ENCODE assay signal across 18 cellular contexts in the genomic region with DNA sequence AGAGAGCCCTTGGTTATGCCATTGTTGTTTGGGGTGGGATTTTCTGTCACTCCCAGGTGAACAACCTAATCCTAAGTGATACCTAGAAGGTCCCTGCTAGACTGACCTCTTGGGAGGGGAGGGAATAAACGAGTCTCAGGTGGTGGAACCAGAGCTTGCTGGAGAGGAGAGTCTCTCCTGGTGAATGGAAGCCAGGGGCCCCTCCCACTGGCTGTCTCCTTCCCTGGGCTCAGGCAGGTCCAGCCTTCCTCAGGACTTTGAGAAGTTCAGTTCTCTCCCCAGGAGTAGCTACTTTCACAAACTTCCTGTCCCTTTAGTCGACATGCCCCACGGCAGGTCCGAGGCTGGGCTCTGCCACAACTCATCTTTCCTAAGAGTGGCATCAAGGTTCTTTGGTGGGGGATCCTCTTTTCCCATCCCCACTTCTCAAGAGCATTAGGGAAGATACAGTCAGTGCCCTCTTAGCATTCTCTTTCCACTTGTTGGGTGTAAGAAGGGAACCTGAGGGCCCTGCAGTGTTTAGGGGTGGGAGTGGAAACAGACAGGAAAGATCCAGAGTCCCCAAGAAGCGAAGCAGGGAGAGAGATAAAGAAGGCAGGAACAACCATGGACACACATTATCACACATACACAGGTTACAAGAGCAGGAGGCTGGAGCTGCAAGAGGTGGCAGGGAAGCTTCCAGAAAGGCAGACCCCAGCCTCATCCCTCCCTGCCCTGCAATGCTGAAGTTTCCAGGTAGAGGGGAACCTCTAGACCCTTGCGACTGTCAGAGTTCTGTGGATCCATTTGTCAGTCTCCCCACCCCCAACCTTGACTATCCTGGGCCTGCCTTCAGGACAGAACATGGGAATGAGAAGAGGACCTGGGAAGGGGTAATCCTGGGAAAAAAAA. TPM values are rescaled to one million over a fixed set of nuclear protein-coding genes. Genes with fewer than 3 reads are reported as not detected.
DNase-seq lines count a peak whose midpoint lies in the region; ATAC-seq and TF ChIP-seq lines count a peak whose summit lies in the region.
"Had no signal": no experiment of that assay in that cellular context is flagged by ENCODE, and none has a peak within 500 bp of the region (broad histone marks: within the 10 kb centered on the region; RNA-seq: fewer than 3 reads in every experiment).

No MANE protein-coding gene starts in this region.

- peaks cover 49% of the 10 kb centered on the region for H3K27me3 Mint-ChIP-seq in WTC11 (ENCODE audit: low read depth)

- peaks cover 7% of the 10 kb centered on the region; the same call in 1 of the 2 replicates for H3K4me1 Mint-ChIP-seq in WTC11

- H3K27me3 ChIP-seq in iPS-20b (ENCODE audit: insufficient read depth, low read length) (peaks cover 59% of the 10 kb centered on the region), spleen (replicated peaks in 1 of 7) (peaks cover 4 to 79% (median 29%) of the 10 kb centered on the region in 7 donors), WERI-Rb-1 (ENCODE audit: insufficient read depth, low read depth, severe bottlenecking) (no peaks in the 10 kb centered on the region), psoas muscle (ENCODE audit: insufficient read depth in 3 of 3, low read length in 2 of 3) (peaks cover 0 to 44% (median 6%) of the 10 kb centered on the region in 3 donors)

- intact Hi-C loops in cardiac septum (cut with DNase I) (no loop called here), left ventricle myocardium superior (cut with micrococcal nuclease) (no loop called here), spleen (cut with DNase I; ENCODE audit: low total_unique reads) (no loop called here), psoas muscle (cut with DNase I) (no loop called here)

- TF ChIP-seq CTCF in WTC11 (IDR thresholded peaks at IDR 0.05) (no peak), spleen (IDR thresholded peaks at IDR 0.05 in 8 of 11, conservative IDR thresholded peaks at IDR 0.05 in 3 of 11) (no peak), WERI-Rb-1 (IDR thresholded peaks at IDR 0.05; ENCODE audit: low read depth, low read length) (no peak), psoas muscle (IDR thresholded peaks at IDR 0.05) (no peak)

- H3K4me3 ChIP-seq in iPS-20b (ENCODE audit: low read length) (peak overlapping the region; percentile 77), spleen (peak overlapping the region in 1 of 8 donors; percentile 60), WERI-Rb-1 (ENCODE audit: low read depth, low read length) (no peak overlapping the region), psoas muscle (no peak overlapping the region)

- 40 to 63% (median 49%) methylated on average over 6 of the region's 6 CpGs for WGBS in spleen, 5 donors
- 66 to 74% (median 71%) methylated on average over 6 of the region's 6 CpGs for WGBS in psoas muscle, 3 donors

- POLR2A ChIA-PET in WTC11 (lab: Charles Lee) = no interaction called here

- H3K36me3 ChIP-seq in iPS-20b (ENCODE audit: insufficient read depth, low read depth, low read length) (no peaks in the 10 kb centered on the region), spleen (no peaks in the 10 kb centered on the region), WERI-Rb-1 (no peaks in the 10 kb centered on the region), psoas muscle (ENCODE audit: insufficient read depth in 1 of 2, low read depth in 1 of 2) (no peaks in the 10 kb centered on the region)

- H3K4me1 ChIP-seq in iPS-20b (ENCODE audit: insufficient read depth, low read length) (no peaks in the 10 kb centered on the region), spleen (peaks cover 0 to 18% (median 10%) of the 10 kb centered on the region in 6 donors), psoas muscle (no peaks in the 10 kb centered on the region)

- no peak for ATAC-seq in left ventricle myocardium superior
- ATAC-seq in WTC11 = no peak
- ATAC-seq in HG02642 (IDR thresholded peaks at IDR 0.05; ENCODE audit: poor library complexity, unreplicated experiment) = no peak
- no peak for ATAC-seq in psoas muscle

- CTCF ChIA-PET in WTC11 (lab: Charles Lee) = interaction anchor here (1.0 to 2.3 kb wide), 3 partner anchors 41 to 54 kb away, joined by 3 to 7 read pairs (median 4); no protein-coding TSS in a partner anchor

- 0 out of 2 replicates have a peak overlapping the region, but pooled peaks have one; percentile 15 for H3K9ac ChIP-seq in iPS-20b (ENCODE audit: low read depth, low read length)

- DNase-seq in cardiac septum (ENCODE audit: low spot score) (peak; percentile 69), left ventricle myocardium superior (no peak), WTC11 (ENCODE audit: low spot score) (no peak), spleen (peak; percentile 61), WERI-Rb-1 (no peak), psoas muscle (no peak)
- DNase-seq: cortex of kidney, DMS 273 treated with DMSO at 0.1 percent for 48 hours, erythroblast, NCI-H1694, NCI-H446, SHP77 treated with DMSO at 0.1 percent for 48 hours, T1000 had no signal

- H3K9me3 Mint-ChIP-seq in WTC11 = no peaks in the 10 kb centered on the region
- H3K9me3 Mint-ChIP-seq: activated T-helper 1 cell treated with anti-CD3 and anti-CD28 coated beads, Interleukin-12 subunit alpha, Interleukin-12 subunit beta, Interleukin-2, Interleukin-4 antibody, amounts not matched to agents 30 ng/mL and 10 ng/mL and 1 ng/mL, durations not matched to agents 14 hours and 24 hours and 36 hours had no signal

- no peak overlapping the region for H3K27ac Mint-ChIP-seq in WTC11
- H3K27ac Mint-ChIP-seq: activated T-helper 1 cell treated with anti-CD3 and anti-CD28 coated beads, Interleukin-12 subunit alpha, Interleukin-12 subunit beta, Interleukin-2, Interleukin-4 antibody, amounts not matched to agents 30 ng/mL and 10 ng/mL and 1 ng/mL, durations not matched to agents 14 hours and 24 hours and 36 hours had no signal

- H3K36me3 Mint-ChIP-seq in WTC11 = no peaks in the 10 kb centered on the region

- H3K9me3 ChIP-seq in iPS-20b (ENCODE audit: insufficient read depth, low read depth, low read length) (no peaks in the 10 kb centered on the region), spleen (no peaks in the 10 kb centered on the region), WERI-Rb-1 (ENCODE audit: severe bottlenecking) (no peaks in the 10 kb centered on the region), psoas muscle (no peaks in the 10 kb centered on the region)

- H3K27ac ChIP-seq in iPS-20b (ENCODE audit: low read length) = no peak overlapping the region
- no peak overlapping the region for H3K27ac ChIP-seq in spleen
- no peak overlapping the region for H3K27ac ChIP-seq in WERI-Rb-1
- H3K27ac ChIP-seq in psoas muscle = no peak overlapping the region

- no peak for TF ChIP-seq POLR2A in spleen (IDR thresholded peaks at IDR 0.05)

- peak overlapping the region; percentile 60 for H3K4me3 Mint-ChIP-seq in WTC11
- H3K4me3 Mint-ChIP-seq: activated T-helper 1 cell treated with anti-CD3 and anti-CD28 coated beads, Interleukin-12 subunit alpha, Interleukin-12 subunit beta, Interleukin-2, Interleukin-4 antibody, amounts not matched to agents 30 ng/mL and 10 ng/mL and 1 ng/mL, durations not matched to agents 14 hours and 24 hours and 36 hours had no signal

TF ChIP-seq in WTC11, 78 proteins besides CTCF, POLR2A, EP300 and RAD21:
- TF ChIP-seq ZNF138 (CRISPR knock-in tag; conservative IDR thresholded peaks at IDR 0.05) = no peak
- TF ChIP-seq RORB (CRISPR knock-in tag; IDR thresholded peaks at IDR 0.05) = no peak
- TF ChIP-seq, protein P1, sequence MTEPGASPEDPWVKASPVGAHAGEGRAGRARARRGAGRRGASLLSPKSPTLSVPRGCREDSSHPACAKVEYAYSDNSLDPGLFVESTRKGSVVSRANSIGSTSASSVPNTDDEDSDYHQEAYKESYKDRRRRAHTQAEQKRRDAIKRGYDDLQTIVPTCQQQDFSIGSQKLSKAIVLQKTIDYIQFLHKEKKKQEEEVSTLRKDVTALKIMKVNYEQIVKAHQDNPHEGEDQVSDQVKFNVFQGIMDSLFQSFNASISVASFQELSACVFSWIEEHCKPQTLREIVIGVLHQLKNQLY (CRISPR knock-in tag; IDR thresholded peaks at IDR 0.05) = no peak

RNA-seq across cellular contexts. Expression of gene GLP1R, which starts 0.9 kb away (rescaled TPM):
- 0.08 TPM for total RNA-seq in cardiac septum
- total RNA-seq in left ventricle myocardium superior = 11.6 TPM
- 1.8 to 2.2 TPM (median 2.1 TPM) in 3 replicates for total RNA-seq in WTC11 (2021)
- under 1 TPM in 1 of 7 donors, not detected in 6; 0.11 TPM for total RNA-seq in spleen
- not detected for polyA plus RNA-seq in spleen
- total RNA-seq in psoas muscle = not detected
- polyA plus RNA-seq in psoas muscle = not detected
- total RNA-seq: glomerular endothelial cell, renal cortical epithelial cell had no signal

Comparison
In these comparisons a context has a peak if more than half of its experiments do, and no peak if none do; other contexts are left out.
1. DNase-seq: peak in cardiac septum (single experiment) and spleen (single experiment); none in left ventricle myocardium superior (single experiment), WTC11 (single experiment), WERI-Rb-1 (single experiment) and psoas muscle (0 of 2).